Comparison of ENCODE assay signal across 11 cellular contexts in genomic region chr3:100040846-100041245, GRCh38.
DNase-seq lines count a peak whose midpoint lies in the region; ATAC-seq, FAIRE-seq and TF ChIP-seq lines count a peak whose summit lies in the region.
"Had no signal": no experiment of that assay in that cellular context is flagged by ENCODE, and none has a peak within 500 bp of the region (broad histone marks: within the 10 kb centered on the region; RNA-seq: fewer than 3 reads in every experiment).

No MANE protein-coding gene starts in this region.

- H3K4me3 Mint-ChIP-seq in neural progenitor cell, result no peak overlapping the region
- H3K4me3 Mint-ChIP-seq in activated CD8-positive, alpha-beta memory T cell treated with anti-CD3 and anti-CD28 coated beads, Interleukin-2, amount 10 ng/mL, durations not matched to agents 7 days and 5 days, result no peak overlapping the region
- H3K4me3 Mint-ChIP-seq: activated naive CD8-positive, alpha-beta T cell; CD8-positive, alpha-beta T cell; WTC11 had no signal

- H3K9me3 ChIP-seq in lower lobe of right lung (no peaks in the 10 kb centered on the region), stomach smooth muscle (ENCODE audit: control insufficient read depth in 2 of 2, low read length in 2 of 2) (no peaks in the 10 kb centered on the region), neural progenitor cell (ENCODE audit: low read depth) (no peaks in the 10 kb centered on the region)

- ATAC-seq in lower lobe of right lung, result peak; percentile 14 to 21
- ATAC-seq in GM19324 (IDR thresholded peaks at IDR 0.05; ENCODE audit: low FRiP score, unreplicated experiment), result no peak
- ATAC-seq in activated CD8-positive, alpha-beta memory T cell treated with anti-CD3 and anti-CD28 coated beads, Interleukin-2, amount 10 ng/mL, durations not matched to agents 7 days and 5 days, result no peak
- ATAC-seq: CD8-positive, alpha-beta T cell; WTC11 had no signal

- H3F3A ChIP-seq in neural progenitor cell (ENCODE audit: low read depth), result no peaks in the 10 kb centered on the region

- H3K27ac Mint-ChIP-seq in neural progenitor cell, result no peak overlapping the region
- no peak overlapping the region for H3K27ac Mint-ChIP-seq in activated CD8-positive, alpha-beta memory T cell treated with anti-CD3 and anti-CD28 coated beads, Interleukin-2, amount 10 ng/mL, durations not matched to agents 7 days and 5 days
- H3K27ac Mint-ChIP-seq: activated naive CD8-positive, alpha-beta T cell; CD8-positive, alpha-beta T cell; WTC11 had no signal

- H3K9ac ChIP-seq in stomach smooth muscle (ENCODE audit: low read length in 2 of 2) (peak overlapping the region; percentile 14 to 21), neural progenitor cell (no peak overlapping the region)

- peaks cover 7% of the 10 kb centered on the region for H3K4me1 Mint-ChIP-seq in neural progenitor cell
- no peaks in the 10 kb centered on the region for H3K4me1 Mint-ChIP-seq in activated CD8-positive, alpha-beta memory T cell treated with anti-CD3 and anti-CD28 coated beads, Interleukin-2, amount 10 ng/mL, durations not matched to agents 7 days and 5 days

- intact Hi-C loops in dorsolateral prefrontal cortex (cut with DNase I), result no loop called here
- intact Hi-C loops in lower lobe of right lung (cut with DNase I), result no loop called here

- H2AFZ ChIP-seq in neural progenitor cell (replicated peaks), result no peak overlapping the region

- H3K4me2 ChIP-seq in neural progenitor cell, result no peak overlapping the region

- peaks cover 2% of the 10 kb centered on the region for H3K27me3 Mint-ChIP-seq in neural progenitor cell (ENCODE audit: insufficient read depth, low read depth)
- H3K27me3 Mint-ChIP-seq in activated CD8-positive, alpha-beta memory T cell treated with anti-CD3 and anti-CD28 coated beads, Interleukin-2, amount 10 ng/mL, durations not matched to agents 7 days and 5 days, result no peaks in the 10 kb centered on the region
- H3K27me3 Mint-ChIP-seq: activated naive CD8-positive, alpha-beta T cell had no signal

- H3K27ac ChIP-seq in dorsolateral prefrontal cortex (peak overlapping the region in 32 of 59 donors; percentile 0 to 80 (median 36)), lower lobe of right lung (peak overlapping the region; percentile 82), stomach smooth muscle (ENCODE audit: low read length) (peak overlapping the region; percentile 83), neural progenitor cell (no peak overlapping the region)

- H3K79me2 ChIP-seq in neural progenitor cell (ENCODE audit: low read depth), result no peaks in the 10 kb centered on the region

- TF ChIP-seq CTCF in dorsolateral prefrontal cortex (IDR thresholded peaks at IDR 0.05 in 54 of 56, conservative IDR thresholded peaks at IDR 0.05 in 2 of 56; ENCODE audit: low read depth in 1 of 56, partially characterized antibody in 56 of 56) (no peak), lower lobe of right lung (IDR thresholded peaks at IDR 0.05) (no peak), neural progenitor cell (IDR thresholded peaks at IDR 0.05) (no peak)

- peak; percentile 4 for FAIRE-seq in HTR-8/SVneo (lab: Jason Lieb, UNC)

- no peaks in the 10 kb centered on the region for H3K36me3 ChIP-seq in lower lobe of right lung
- H3K36me3 ChIP-seq in stomach smooth muscle (ENCODE audit: control insufficient read depth in 2 of 2, insufficient read depth in 2 of 2, low read length in 2 of 2), result no peaks in the 10 kb centered on the region
- no peaks in the 10 kb centered on the region for H3K36me3 ChIP-seq in neural progenitor cell

- no peaks in the 10 kb centered on the region for H3K36me3 Mint-ChIP-seq in neural progenitor cell
- H3K36me3 Mint-ChIP-seq in activated CD8-positive, alpha-beta memory T cell treated with anti-CD3 and anti-CD28 coated beads, Interleukin-2, amount 10 ng/mL, durations not matched to agents 7 days and 5 days, result peaks cover 2% of the 10 kb centered on the region
- H3K36me3 Mint-ChIP-seq: CD8-positive, alpha-beta T cell; WTC11 had no signal

- H3K4me1 ChIP-seq in lower lobe of right lung, result peaks cover 31% of the 10 kb centered on the region
- peaks cover 28% of the 10 kb centered on the region for H3K4me1 ChIP-seq in stomach smooth muscle (ENCODE audit: control insufficient read depth, insufficient read depth, low read length)
- no peaks in the 10 kb centered on the region for H3K4me1 ChIP-seq in neural progenitor cell

- no peaks in the 10 kb centered on the region for H3K9me3 Mint-ChIP-seq in neural progenitor cell
- no peaks in the 10 kb centered on the region for H3K9me3 Mint-ChIP-seq in activated CD8-positive, alpha-beta memory T cell treated with anti-CD3 and anti-CD28 coated beads, Interleukin-2, amount 10 ng/mL, durations not matched to agents 7 days and 5 days (ENCODE audit: low read depth)
- H3K9me3 Mint-ChIP-seq: CD8-positive, alpha-beta T cell; WTC11 had no signal

- DNase-seq in HTR-8/SVneo (ENCODE audit: insufficient read length, low spot score) (no peak), dorsolateral prefrontal cortex (no peak), lower lobe of right lung (no peak), neural progenitor cell (ENCODE audit: low spot score) (no peak)
- no peak for DNase-seq in stimulated activated CD4-positive, alpha-beta T cell treated with anti-CD3 and anti-CD28 coated beads, Interleukin-2, amount 100 ng/mL, for 24 hours
- DNase-seq in activated CD8-positive, alpha-beta memory T cell treated with anti-CD3 and anti-CD28 coated beads, Interleukin-2, amount 10 ng/mL, durations not matched to agents 7 days and 5 days, result no peak
- DNase-seq: CD8-positive, alpha-beta T cell had no signal

- H4K20me1 ChIP-seq in neural progenitor cell (ENCODE audit: low read depth), result no peaks in the 10 kb centered on the region

- CTCF ChIA-PET in activated CD8-positive, alpha-beta memory T cell treated with anti-CD3 and anti-CD28 coated beads, Interleukin-2, amount 10 ng/mL, durations not matched to agents 7 days and 5 days (lab: Charles Lee), result interaction anchor here (1.9 kb wide), 1 partner anchor 213 kb away, joined by 6 read pairs; no protein-coding TSS in a partner anchor

- H3K27me3 ChIP-seq in dorsolateral prefrontal cortex, result no peaks in the 10 kb centered on the region
- H3K27me3 ChIP-seq in lower lobe of right lung (ENCODE audit: low read depth), result no peaks in the 10 kb centered on the region
- H3K27me3 ChIP-seq in stomach smooth muscle (ENCODE audit: control insufficient read depth in 1 of 2, insufficient read depth in 2 of 2, low read length in 2 of 2), result no peaks in the 10 kb centered on the region
- H3K27me3 ChIP-seq in neural progenitor cell, result no peaks in the 10 kb centered on the region

- no peak overlapping the region for H3K4me3 ChIP-seq in dorsolateral prefrontal cortex
- H3K4me3 ChIP-seq in lower lobe of right lung, result no peak overlapping the region
- H3K4me3 ChIP-seq in stomach smooth muscle (ENCODE audit: low read length in 2 of 2), result peak overlapping the region in 1 of 2 donors; percentile 14
- no peak overlapping the region for H3K4me3 ChIP-seq in neural progenitor cell

Comparison
In these comparisons a context has a peak if more than half of its experiments do, and no peak if none do; other contexts are left out.
1. ATAC-seq: peak in lower lobe of right lung (2 of 2); none in GM19324 (single experiment) and activated CD8-positive, alpha-beta memory T cell treated with anti-CD3 and anti-CD28 coated beads, Interleukin-2, amount 10 ng/mL, durations not matched to agents 7 days and 5 days (single experiment).